Comparison of ENCODE assay signal across 9 cellular contexts in genomic region chr11:96219981-96220623, GRCh38.
DNase-seq lines count a peak whose midpoint lies in the region; ATAC-seq, FAIRE-seq and TF ChIP-seq lines count a peak whose summit lies in the region.
"Had no signal": no experiment of that assay in that cellular context is flagged by ENCODE, and none has a peak within 500 bp of the region (broad histone marks: within the 10 kb centered on the region; RNA-seq: fewer than 3 reads in every experiment).

No MANE protein-coding gene starts in this region.

- no peaks in the 10 kb centered on the region for H3K36me3 ChIP-seq in effector memory CD4-positive, alpha-beta T cell (ENCODE audit: control insufficient read depth, insufficient read depth, low read length)
- no peaks in the 10 kb centered on the region for H3K36me3 ChIP-seq in neutrophil

- H3K4me1 ChIP-seq in effector memory CD4-positive, alpha-beta T cell (ENCODE audit: control insufficient read depth, insufficient read depth, low read length, poor library complexity, severe bottlenecking): peaks cover 64% of the 10 kb centered on the region
- H3K4me1 ChIP-seq in neutrophil (ENCODE audit: control insufficient read depth in 1 of 2, insufficient read depth in 1 of 2, low read depth in 1 of 2, low read length in 1 of 2): peaks cover 51 to 68% of the 10 kb centered on the region in 2 experiments

- no peak for ATAC-seq in HG03439 (IDR thresholded peaks at IDR 0.05; ENCODE audit: unreplicated experiment)

- no peak overlapping the region for H3K4me3 ChIP-seq in effector memory CD4-positive, alpha-beta T cell (ENCODE audit: insufficient read depth, low read depth, low read length, poor library complexity, severe bottlenecking)
- H3K4me3 ChIP-seq in neutrophil (ENCODE audit: low read depth in 1 of 2, low read length in 1 of 2): peak overlapping the region; percentile 26 to 27

- no peak for FAIRE-seq in RCC 7860 (lab: Jason Lieb, UNC)

- no peak for TF ChIP-seq CTCF in neutrophil (IDR thresholded peaks at IDR 0.05)

- peak overlapping the region; percentile 22 for H3K27ac ChIP-seq in effector memory CD4-positive, alpha-beta T cell (ENCODE audit: insufficient read depth, low read length, poor library complexity, severe bottlenecking)
- peak overlapping the region; percentile 90 for H3K27ac ChIP-seq in neutrophil

- no peaks in the 10 kb centered on the region for H3K9me3 ChIP-seq in effector memory CD4-positive, alpha-beta T cell (ENCODE audit: control insufficient read depth, low read length)
- no peaks in the 10 kb centered on the region for H3K9me3 ChIP-seq in neutrophil

- no peaks in the 10 kb centered on the region for H3K27me3 ChIP-seq in effector memory CD4-positive, alpha-beta T cell (replicated peaks; ENCODE audit: control insufficient read depth, insufficient read depth, low read length, poor library complexity, severe bottlenecking)
- H3K27me3 ChIP-seq in neutrophil: no peaks in the 10 kb centered on the region

- DNase-seq in Daoy (ENCODE audit: low read depth) (peak; percentile 23), NOMO-1 (lab: John Stamatoyannopoulos, UW; ENCODE audit: unreplicated experiment in 2 of 2) (peak; percentile 56 to 77), NCI-H2196 treated with DMSO at 0.1 percent for 48 hours (lab: John Stamatoyannopoulos, UW; ENCODE audit: unreplicated experiment) (no peak), RCC 7860 (ENCODE audit: low spot score) (no peak)
- DNase-seq in effector memory CD4-positive, alpha-beta T cell: no peak
- no peak for DNase-seq in stimulated activated naive CD4-positive, alpha-beta T cell treated with Interleukin-2 at 50 U/mL for 16 hours (lab: John Stamatoyannopoulos, UW)
- DNase-seq: NCI-H1092 treated with DMSO at 0.1 percent for 48 hours had no signal

Comparison
In these comparisons a context has a peak if more than half of its experiments do, and no peak if none do; other contexts are left out.
1. DNase-seq: peak in Daoy (single experiment) and NOMO-1 (2 of 2); none in effector memory CD4-positive, alpha-beta T cell (0 of 3), NCI-H2196 treated with DMSO at 0.1 percent for 48 hours (single experiment), RCC 7860 (single experiment) and stimulated activated naive CD4-positive, alpha-beta T cell treated with Interleukin-2 at 50 U/mL for 16 hours (single experiment).